In the genomic region with DNA sequence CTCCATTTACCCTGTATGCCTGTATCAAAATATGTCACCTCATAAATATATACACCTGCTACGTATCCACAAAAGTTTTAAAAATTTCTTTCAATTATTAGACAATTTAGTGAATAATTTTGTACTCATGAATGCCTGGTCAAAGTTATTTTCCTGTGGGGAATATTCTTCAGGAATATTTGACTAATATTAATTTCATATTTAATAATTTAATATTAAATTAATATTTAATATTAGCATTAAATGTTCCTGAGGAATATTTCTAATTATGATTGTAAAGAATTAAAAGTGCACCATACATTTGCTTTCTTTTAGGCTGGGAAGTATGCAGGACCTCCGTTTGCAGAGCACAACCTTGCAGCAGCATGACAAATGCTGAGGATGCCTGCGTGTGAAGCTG, we compare ENCODE assay signal across 31 cellular contexts.
"Had no signal": no experiment of that assay in that cellular context is flagged by ENCODE, and none has a peak within 500 bp of the region (broad histone marks: within the 10 kb centered on the region; RNA-seq: fewer than 3 reads in every experiment).

No MANE protein-coding gene starts in this region.

- H3K27me3 Mint-ChIP-seq: naive B cell; naive thymus-derived CD8-positive, alpha-beta T cell; natural killer cell treated with Interleukin-12 subunit alpha and Interleukin-12 subunit beta and Interleukin-15 and Interleukin-18, amount 100 ng/mL, for 72 hours; progenitor cell of endocrine pancreas; stimulated activated memory B cell treated with anti-CD40 and anti-IgM and Interleukin-4, amounts not matched to agents 10 μg/mL and 1 μg/mL and 100 μg/mL, for 72 hours; stimulated activated naive CD8-positive, alpha-beta T cell treated with anti-CD3 and anti-CD28 coated beads, Interleukin-15, amount 100 ng/mL, for 72 hours had no signal

- H3K36me3 ChIP-seq: ovary, spleen, thoracic aorta, thyroid gland, tibial nerve, upper lobe of left lung, vagina had no signal

- H3K27me3 ChIP-seq: ovary, spleen, thyroid gland, tibial nerve, upper lobe of left lung, vagina had no signal

- DNase-seq: naive B cell; naive thymus-derived CD8-positive, alpha-beta T cell; nephron progenitor cell; occipital lobe; ovary; posterior cingulate gyrus; psoas muscle; right cardiac atrium; spleen; stimulated activated CD4-positive, alpha-beta T cell treated with anti-CD3 and anti-CD28 coated beads, Interleukin-12 subunit alpha, Interleukin-12 subunit beta, amount 100 ng/mL, for 4 hours; stimulated activated CD4-positive, alpha-beta T cell treated with anti-CD3 and anti-CD28 coated beads, Interleukin-1b, Interleukin-23, amount 100 ng/mL, for 48 hours; stimulated activated CD4-positive, alpha-beta T cell treated with anti-CD3 and anti-CD28 coated beads, Interleukin-4, amount 100 ng/mL, for 1 hour; stimulated activated CD4-positive, alpha-beta T cell treated with anti-CD3 and anti-CD28 coated beads, Interleukin-4, amount 100 ng/mL, for 4 hours; stimulated activated CD8-positive, alpha-beta memory T cell treated with anti-CD3 and anti-CD28 coated beads, Interleukin-4, amount 100 ng/mL, for 48 hours; stimulated activated naive CD4-positive, alpha-beta T cell; stimulated activated naive CD8-positive, alpha-beta T cell treated with anti-CD3 and anti-CD28 coated beads, Interleukin-15, amount 100 ng/mL, for 72 hours; stimulated activated naive CD8-positive, alpha-beta T cell treated with anti-CD3 and anti-CD28 coated beads, Interleukin-15, Interleukin-2, amounts not matched to agents 100 U/mL and 50 U/mL, for 24 hours; substantia nigra; thyroid gland; upper lobe of left lung had no signal

- H3K4me2 ChIP-seq: smooth muscle cell had no signal

- ATAC-seq: naive thymus-derived CD8-positive, alpha-beta T cell; natural killer cell treated with Interleukin-12 subunit alpha and Interleukin-12 subunit beta and Interleukin-15 and Interleukin-18, amount 100 ng/mL, for 72 hours; psoas muscle; right cardiac atrium; sciatic nerve; stimulated activated memory B cell treated with anti-CD40 and anti-IgM and Interleukin-4, amounts not matched to agents 10 μg/mL and 1 μg/mL and 100 μg/mL, for 72 hours; stimulated activated naive CD8-positive, alpha-beta T cell treated with anti-CD3 and anti-CD28 coated beads, Interleukin-15, amount 100 ng/mL, for 72 hours; stimulated activated naive CD8-positive, alpha-beta T cell treated with anti-CD3 and anti-CD28 coated beads, Interleukin-15, Interleukin-2, amounts not matched to agents 100 U/mL and 50 U/mL, for 24 hours had no signal

- H3K4me1 ChIP-seq: parathyroid adenoma, psoas muscle, spleen, thyroid gland, tibial nerve, upper lobe of left lung, vagina had no signal

- H3K9me3 ChIP-seq: ovary, thoracic aorta, thyroid gland, vagina had no signal

- H3K27ac Mint-ChIP-seq: naive B cell; naive thymus-derived CD8-positive, alpha-beta T cell; natural killer cell treated with Interleukin-12 subunit alpha and Interleukin-12 subunit beta and Interleukin-15 and Interleukin-18, amount 100 ng/mL, for 72 hours; nephron progenitor cell; progenitor cell of endocrine pancreas; stimulated activated memory B cell treated with anti-CD40 and anti-IgM and Interleukin-4, amounts not matched to agents 10 μg/mL and 1 μg/mL and 100 μg/mL, for 72 hours; stimulated activated naive CD8-positive, alpha-beta T cell treated with anti-CD3 and anti-CD28 coated beads, Interleukin-15, amount 100 ng/mL, for 72 hours had no signal

- H3K4me3 Mint-ChIP-seq: naive B cell; naive thymus-derived CD8-positive, alpha-beta T cell; natural killer cell treated with Interleukin-12 subunit alpha and Interleukin-12 subunit beta and Interleukin-15 and Interleukin-18, amount 100 ng/mL, for 72 hours; nephron progenitor cell; neural crest cell; stimulated activated memory B cell treated with anti-CD40 and anti-IgM and Interleukin-4, amounts not matched to agents 10 μg/mL and 1 μg/mL and 100 μg/mL, for 72 hours; stimulated activated naive CD8-positive, alpha-beta T cell treated with anti-CD3 and anti-CD28 coated beads, Interleukin-15, amount 100 ng/mL, for 72 hours had no signal

- H3K36me3 Mint-ChIP-seq: naive thymus-derived CD8-positive, alpha-beta T cell; stimulated activated memory B cell treated with anti-CD40 and anti-IgM and Interleukin-4, amounts not matched to agents 10 μg/mL and 1 μg/mL and 100 μg/mL, for 72 hours had no signal

- H3K4me1 Mint-ChIP-seq: naive B cell; naive thymus-derived CD8-positive, alpha-beta T cell; stimulated activated memory B cell treated with anti-CD40 and anti-IgM and Interleukin-4, amounts not matched to agents 10 μg/mL and 1 μg/mL and 100 μg/mL, for 72 hours; stimulated activated naive CD8-positive, alpha-beta T cell treated with anti-CD3 and anti-CD28 coated beads, Interleukin-15, amount 100 ng/mL, for 72 hours had no signal

- H3K4me3 ChIP-seq: ovary, psoas muscle, skin epidermis, smooth muscle cell, spleen, thoracic aorta, thyroid gland, tibial nerve, upper lobe of left lung, vagina had no signal

- H3K27ac ChIP-seq: ovary, parathyroid adenoma, psoas muscle, skin epidermis, spleen, thoracic aorta, thyroid gland, tibial nerve, upper lobe of left lung, vagina had no signal

- H3K9ac ChIP-seq: parathyroid adenoma had no signal

- H2AFZ ChIP-seq: parathyroid adenoma had no signal
